8 cellular contexts compared by ENCODE assay signal in genomic region chr15:64989331-64990167, GRCh38. TPM values are rescaled to one million over a fixed set of nuclear protein-coding genes. Genes with fewer than 3 reads are reported as not detected.
DNase-seq lines count a peak whose midpoint lies in the region; ATAC-seq, FAIRE-seq and TF ChIP-seq lines count a peak whose summit lies in the region.

Gene SPG21, minus strand, starts transcription at chr15:64989914. Its CDS starts 6,345 bp downstream, at chr15:64983569.

- H3K27ac Mint-ChIP-seq in WTC11: peak within 1 kb of the TSS; percentile 95

- H3K4me1 Mint-ChIP-seq in WTC11: peaks cover 19% of the 10 kb centered on the region

- 0 out of 2 replicates have a peak, but pooled peaks cover 3% of the 10 kb centered on the region for H3K36me3 Mint-ChIP-seq in WTC11

- H3K4me3 Mint-ChIP-seq in WTC11: peak within 1 kb of the TSS; percentile 95

- whole genome bisulfite sequencing in smooth muscle cell (ENCODE audit: low lambda C conversion rate): 2% methylated on average over 44 of the region's 78 CpGs

- H3K9me3 Mint-ChIP-seq in WTC11: no peaks in the 10 kb centered on the region

- H3K27me3 ChIP-seq in bronchial epithelial cell (ENCODE audit: control insufficient read depth, insufficient read depth, low read length) (no peaks in the 10 kb centered on the region), smooth muscle cell (ENCODE audit: low read depth) (no peaks in the 10 kb centered on the region)

- TF ChIP-seq CTCF in WTC11 (IDR thresholded peaks at IDR 0.05) (no peak), bronchial epithelial cell (IDR thresholded peaks at IDR 0.05; ENCODE audit: insufficient read depth, low read length, severe bottlenecking) (no peak), smooth muscle cell (IDR thresholded peaks at IDR 0.05; ENCODE audit: borderline replicate concordance, insufficient read depth, poor library complexity, severe bottlenecking) (no peak)

- H4K20me1 ChIP-seq in smooth muscle cell (ENCODE audit: low read depth): peaks cover 10% of the 10 kb centered on the region

- no peaks in the 10 kb centered on the region for H3F3A ChIP-seq in smooth muscle cell (ENCODE audit: low read depth)

- peak within 1 kb of the TSS; percentile 95 for H3K4me2 ChIP-seq in smooth muscle cell

- CTCF ChIA-PET in WTC11 (lab: Charles Lee): interaction anchor here (0.6 to 2.2 kb wide), 6 partner anchors 10 to 180 kb away, joined by 3 to 12 read pairs (median 4); no protein-coding TSS in a partner anchor

- peak within 1 kb of the TSS; percentile 98 for H3K9ac ChIP-seq in smooth muscle cell (ENCODE audit: low read depth)

- H3K27ac ChIP-seq in smooth muscle cell (ENCODE audit: low read depth): peak within 1 kb of the TSS; percentile 96

- no peak for FAIRE-seq in bronchial epithelial cell (lab: Jason Lieb, UNC)

- peaks cover 9% of the 10 kb centered on the region for H3K4me1 ChIP-seq in smooth muscle cell (ENCODE audit: low read depth)

- ATAC-seq in GM19023 (IDR thresholded peaks at IDR 0.05; ENCODE audit: unreplicated experiment) (peak; percentile 95), HG03196 (IDR thresholded peaks at IDR 0.05; ENCODE audit: unreplicated experiment) (peak; percentile 93), WTC11 (peak; percentile 97)

- H3K27me3 Mint-ChIP-seq in WTC11 (ENCODE audit: low read depth): no peaks in the 10 kb centered on the region; the same call in 1 of the 2 replicates

- DNase-seq in AG08396 (ENCODE audit: low spot score): peak; percentile 98
- peak; percentile 91 for DNase-seq in NCI-H226
- DNase-seq in WTC11 (ENCODE audit: low spot score): peak; percentile 85
- peak; percentile 73 for DNase-seq in bronchial epithelial cell (ENCODE audit: low read depth)
- peak; percentile 96 for DNase-seq in iPS-NIHi7 (ENCODE audit: extremely low spot score)
- peak; percentile 80 for DNase-seq in smooth muscle cell (lab: John Stamatoyannopoulos, UW; ENCODE audit: unreplicated experiment)

- peaks cover 15% of the 10 kb centered on the region for H3K79me2 ChIP-seq in smooth muscle cell (ENCODE audit: low read depth)

- POLR2A ChIA-PET in WTC11 (lab: Charles Lee): interaction anchor here (0.6 kb wide), 1 partner anchor 95 kb away, joined by 3 read pairs; no protein-coding TSS in a partner anchor

- H2AFZ ChIP-seq in smooth muscle cell (ENCODE audit: low read depth): peak within 1 kb of the TSS; percentile 91

- H3K36me3 ChIP-seq in bronchial epithelial cell (ENCODE audit: control insufficient read depth, insufficient read depth, low read length): no peaks in the 10 kb centered on the region
- H3K36me3 ChIP-seq in smooth muscle cell (ENCODE audit: low read depth): no peaks in the 10 kb centered on the region

- no peaks in the 10 kb centered on the region for H3K9me3 ChIP-seq in smooth muscle cell (replicated peaks; ENCODE audit: low read depth)

- H3K4me3 ChIP-seq in bronchial epithelial cell (ENCODE audit: low read depth, low read length): peak within 1 kb of the TSS; percentile 99
- H3K4me3 ChIP-seq in smooth muscle cell: peak within 1 kb of the TSS; percentile 93

TF ChIP-seq in WTC11, 78 proteins besides CTCF, POLR2A, EP300 and RAD21 (continues in another document):
- TF ChIP-seq ARID4B (CRISPR knock-in tag; IDR thresholded peaks at IDR 0.05; ENCODE audit: borderline replicate concordance): peak; percentile 73
- TF ChIP-seq FOXP1 (CRISPR knock-in tag; IDR thresholded peaks at IDR 0.05; ENCODE audit: borderline replicate concordance): peak; percentile 72
- no peak for TF ChIP-seq ATF1 (CRISPR knock-in tag; IDR thresholded peaks at IDR 0.05)
- TF ChIP-seq GRHL2 (CRISPR knock-in tag; IDR thresholded peaks at IDR 0.05; ENCODE audit: insufficient replicate concordance, severe bottlenecking): no peak
- no peak for TF ChIP-seq ZNF263 (CRISPR knock-in tag; IDR thresholded peaks at IDR 0.05; ENCODE audit: low read depth)
- no peak for TF ChIP-seq JUN (CRISPR knock-in tag; IDR thresholded peaks at IDR 0.05)
- no peak for TF ChIP-seq GTF2I (CRISPR knock-in tag; conservative IDR thresholded peaks at IDR 0.05)
- no peak for TF ChIP-seq ZNF219 (CRISPR knock-in tag; IDR thresholded peaks at IDR 0.05; ENCODE audit: borderline replicate concordance)
- no peak for TF ChIP-seq NR2C2 (CRISPR knock-in tag; IDR thresholded peaks at IDR 0.05)
- no peak for TF ChIP-seq AR (CRISPR knock-in tag; IDR thresholded peaks at IDR 0.05)
- no peak for TF ChIP-seq NFYB (CRISPR knock-in tag; conservative IDR thresholded peaks at IDR 0.05; ENCODE audit: low read depth)
- no peak for TF ChIP-seq AFF4 (CRISPR knock-in tag; IDR thresholded peaks at IDR 0.05; ENCODE audit: borderline replicate concordance)

RNA-seq across cellular contexts. Expression of gene SPG21, which starts in this region (rescaled TPM):
- total RNA-seq in WTC11 (2021): 69.9 to 84.0 TPM (median 79.9 TPM) in 3 replicates
- total RNA-seq in bronchial epithelial cell: 72.6 and 95.8 TPM in 2 replicates
- 84.8 and 94.4 TPM in 2 replicates for total RNA-seq in smooth muscle cell
- polyA plus RNA-seq in smooth muscle cell: 95.0 and 110 TPM in 2 replicates

Comparison
In these comparisons a context has a peak if more than half of its experiments do, and no peak if none do; other contexts are left out.
1. Peak in every context shown above with its lines: DNase-seq, ATAC-seq, H3K4me3 ChIP-seq and H3K27ac ChIP-seq.